8 cellular contexts compared by ENCODE assay signal in the genomic region with DNA sequence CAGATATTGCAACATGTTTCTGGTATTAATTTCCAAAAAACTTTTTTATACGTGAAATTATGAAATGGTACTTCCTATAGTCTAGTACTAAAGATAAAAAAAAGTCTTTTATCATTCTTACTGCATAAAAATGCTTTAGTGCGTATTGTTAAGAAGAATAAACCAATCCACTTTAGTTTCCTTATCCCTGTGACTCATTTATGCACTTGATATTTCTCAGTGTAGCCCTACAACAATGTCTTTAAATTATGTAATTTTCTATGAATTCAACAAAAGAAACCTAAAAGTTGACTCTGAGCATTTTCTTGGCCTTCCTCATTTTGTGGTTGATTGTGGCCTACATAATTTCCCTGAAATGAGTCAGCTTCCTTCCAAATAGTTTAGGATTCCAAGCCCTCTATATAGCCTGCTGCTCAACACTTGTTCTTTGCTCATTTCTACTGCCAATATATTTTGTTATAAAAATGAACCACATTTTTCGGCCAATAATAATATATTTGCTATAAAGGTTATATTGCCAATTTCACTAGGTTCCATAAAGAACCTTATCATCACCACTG.
DNase-seq lines count a peak whose midpoint lies in the region; ATAC-seq, FAIRE-seq and TF ChIP-seq lines count a peak whose summit lies in the region.
"Not testable (repeated sequence)": the region's sequence is repeated elsewhere in the genome, so short reads cannot be mapped to it uniquely, and the experiment has no call there.

No MANE protein-coding gene starts in this region.

- H3K27ac ChIP-seq in foreskin keratinocyte: not testable (repeated sequence)

- H3K4me1 ChIP-seq in foreskin keratinocyte: not testable (repeated sequence)

- TF ChIP-seq CTCF in choroid plexus epithelial cell (conservative IDR thresholded peaks at IDR 0.05; ENCODE audit: low read depth, low read length); foreskin keratinocyte (conservative IDR thresholded peaks at IDR 0.05): not testable (repeated sequence)

- peak; percentile 63 for DNase-seq in CD1c-positive myeloid dendritic cell (ENCODE audit: extremely low spot score)
- peak; percentile 9 for DNase-seq in HPDE6-E6E7 (ENCODE audit: extremely low spot score)
- peak; percentile 87 for DNase-seq in NOMO-1 treated with DMSO at 0.1 percent for 48 hours (lab: John Stamatoyannopoulos, UW; ENCODE audit: unreplicated experiment)
- DNase-seq in T1000 (lab: John Stamatoyannopoulos, UW): peak; percentile 3
- DNase-seq in choroid plexus epithelial cell (ENCODE audit: low read depth): peak; percentile 83
- peak; percentile 66 to 84 for DNase-seq in foreskin keratinocyte
- DNase-seq in myocyte (ENCODE audit: low read depth): peak; percentile 28
- peak; percentile 52 for DNase-seq in urothelium cell line (ENCODE audit: low spot score)

- not testable (repeated sequence) for H3K4me3 ChIP-seq in choroid plexus epithelial cell (ENCODE audit: low read depth, low read length)

- FAIRE-seq in urothelium cell line (lab: Jason Lieb, UNC): not testable (repeated sequence)

- ATAC-seq in foreskin keratinocyte: peak; percentile 99

- H3K27me3 ChIP-seq in foreskin keratinocyte: not testable (repeated sequence)

Comparison
In these comparisons a context has a peak if more than half of its experiments do, and no peak if none do; other contexts are left out.
1. DNase-seq: peak in every context shown above with its lines; median percentile 87 in NOMO-1 treated with DMSO at 0.1 percent for 48 hours; 83 in choroid plexus epithelial cell; 75 in foreskin keratinocyte; 63 in CD1c-positive myeloid dendritic cell; 52 in urothelium cell line; 28 in myocyte; 9 in HPDE6-E6E7; 3 in T1000.